Comparison of ENCODE assay signal across 22 cellular contexts in the genomic region with DNA sequence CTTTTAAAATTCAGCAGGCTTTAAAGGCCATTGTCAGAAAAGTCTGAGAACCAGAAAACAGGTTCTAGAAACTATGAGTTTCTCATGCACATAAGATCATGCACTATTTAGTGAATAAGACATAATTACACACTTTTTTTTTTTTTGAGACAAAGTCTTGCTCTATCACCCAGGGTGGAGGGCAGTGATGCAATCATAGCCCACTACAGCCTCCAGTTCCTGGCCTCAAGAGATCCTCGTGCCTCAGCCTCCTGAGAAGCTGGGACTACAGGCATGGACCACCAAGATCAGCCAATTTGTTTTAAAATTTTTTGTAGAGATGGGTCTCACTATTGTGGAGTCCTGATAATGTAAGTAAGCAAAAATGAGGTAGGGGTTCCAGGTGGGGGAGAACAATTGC.
DNase-seq lines count a peak whose midpoint lies in the region; ATAC-seq, FAIRE-seq and TF ChIP-seq lines count a peak whose summit lies in the region.
"Had no signal": no experiment of that assay in that cellular context is flagged by ENCODE, and none has a peak within 500 bp of the region (broad histone marks: within the 10 kb centered on the region; RNA-seq: fewer than 3 reads in every experiment).

No MANE protein-coding gene starts in this region.

- TF ChIP-seq POLR2A in spleen (IDR thresholded peaks at IDR 0.05): no peak

- H3K27ac Mint-ChIP-seq in CD8-positive, alpha-beta memory T cell: peak overlapping the region in 7 of 8 donors; percentile 48 to 86 (median 72)
- peak overlapping the region; percentile 32 for H3K27ac Mint-ChIP-seq in activated CD8-positive, alpha-beta T cell treated with anti-CD3 and anti-CD28 coated beads for 36 hours

- H3K9me3 ChIP-seq in CD8-positive, alpha-beta memory T cell (ENCODE audit: low read length): no peaks in the 10 kb centered on the region
- H3K9me3 ChIP-seq in KOPT-K1 (ENCODE audit: insufficient read depth, low read length, poor library complexity, severe bottlenecking) (no peaks in the 10 kb centered on the region), spleen (no peaks in the 10 kb centered on the region), BE2C (no peaks in the 10 kb centered on the region), small intestine (ENCODE audit: control insufficient read depth, low read depth) (no peaks in the 10 kb centered on the region)
- H3K9me3 ChIP-seq: colonic mucosa, SK-N-SH had no signal

- CTCF ChIA-PET in CD8-positive, alpha-beta memory T cell (lab: Charles Lee): interaction anchor here (1.4 kb wide), 1 partner anchor 13 kb away, joined by 3 read pairs; no protein-coding TSS in a partner anchor
- CTCF ChIA-PET in activated CD8-positive, alpha-beta T cell treated with anti-CD3 and anti-CD28 coated beads for 36 hours (lab: Charles Lee): no interaction called here

- no peak for ATAC-seq in activated CD8-positive, alpha-beta T cell treated with anti-CD3 and anti-CD28 coated beads for 36 hours
- ATAC-seq: left colon had no signal

- H3K36me3 ChIP-seq in CD8-positive, alpha-beta memory T cell (ENCODE audit: insufficient read depth, low read length): no peaks in the 10 kb centered on the region
- H3K36me3 ChIP-seq in KOPT-K1 (ENCODE audit: insufficient read depth, low read length) (no peaks in the 10 kb centered on the region), spleen (no peaks in the 10 kb centered on the region), BE2C (no peaks in the 10 kb centered on the region), small intestine (ENCODE audit: control insufficient read depth in 2 of 2, insufficient read depth in 2 of 2, low read length in 2 of 2) (no peaks in the 10 kb centered on the region)
- H3K36me3 ChIP-seq: colonic mucosa had no signal

- intact Hi-C loops in activated CD8-positive, alpha-beta T cell treated with anti-CD3 and anti-CD28 coated beads for 36 hours (cut with micrococcal nuclease): no loop called here
- intact Hi-C loops in spleen (cut with DNase I; ENCODE audit: low total_unique reads): no loop called here

- no peaks in the 10 kb centered on the region for H3K27me3 ChIP-seq in CD8-positive, alpha-beta memory T cell (ENCODE audit: insufficient read depth, low read length, poor library complexity, severe bottlenecking)
- H3K27me3 ChIP-seq in spleen (replicated peaks in 1 of 7) (no peaks in the 10 kb centered on the region), BE2C (peaks cover 15% of the 10 kb centered on the region), small intestine (ENCODE audit: control insufficient read depth in 2 of 2, insufficient read depth in 2 of 2, low read length in 2 of 2) (no peaks in the 10 kb centered on the region)
- H3K27me3 ChIP-seq: colonic mucosa had no signal

- WGBS in spleen, 5 donors: 65 to 81% (median 76%) methylated on average over 1 of the region's 1 CpG
- 87 to 99% (median 95%) methylated on average over 1 of the region's 1 CpG for WGBS in small intestine, 3 donors

- H3K4me1 Mint-ChIP-seq in CD8-positive, alpha-beta memory T cell: peaks cover 72 to 89% (median 81%) of the 10 kb centered on the region in 3 donors
- peaks cover 57% of the 10 kb centered on the region for H3K4me1 Mint-ChIP-seq in activated CD8-positive, alpha-beta T cell treated with anti-CD3 and anti-CD28 coated beads for 36 hours (ENCODE audit: low read depth)

- no peaks in the 10 kb centered on the region for H3K9me3 Mint-ChIP-seq in CD8-positive, alpha-beta memory T cell
- H3K9me3 Mint-ChIP-seq in activated CD8-positive, alpha-beta T cell treated with anti-CD3 and anti-CD28 coated beads for 36 hours: no peaks in the 10 kb centered on the region

- DNase-seq in CD8-positive, alpha-beta memory T cell: no peak
- DNase-seq in activated CD8-positive, alpha-beta T cell treated with anti-CD3 and anti-CD28 coated beads for 36 hours: no peak
- DNase-seq in spleen (no peak), NCI-H187 treated with DMSO at 0.1 percent for 48 hours (lab: John Stamatoyannopoulos, UW) (no peak), BE2C (no peak), small intestine (no peak)
- DNase-seq: activated CD4-positive, alpha-beta T cell treated with anti-CD3 and anti-CD28 coated beads, Interleukin-2, amount 50 U/mL, for 48 hours; activated gamma-delta T cell treated with Interleukin-2 at 50 U/mL for 16 hours; colonic mucosa; effector memory CD4-positive, alpha-beta T cell; foreskin fibroblast; GOT3; left colon; NCI-H1436 treated with DMSO at 0.1 percent for 48 hours; NCI-H524; SK-N-SH; stimulated activated CD4-positive, alpha-beta T cell treated with anti-CD3 and anti-CD28 coated beads, Interleukin-4, amount 100 ng/mL, for 1 hour; stimulated activated naive CD4-positive, alpha-beta T cell treated with Interleukin-2 at 50 U/mL for 16 hours; T1000 had no signal

- TF ChIP-seq CTCF in activated CD8-positive, alpha-beta T cell treated with anti-CD3 and anti-CD28 coated beads for 36 hours (IDR thresholded peaks at IDR 0.05): no peak
- no peak for TF ChIP-seq CTCF in spleen (IDR thresholded peaks at IDR 0.05 in 8 of 11, conservative IDR thresholded peaks at IDR 0.05 in 3 of 11)
- no peak for TF ChIP-seq CTCF in BE2C (IDR thresholded peaks at IDR 0.05; ENCODE audit: low read depth, low read length)

- FAIRE-seq in small intestine (lab: Jason Lieb, UNC): no peak
- FAIRE-seq: bronchial epithelial cell had no signal

- no peak overlapping the region for H3K4me3 ChIP-seq in CD8-positive, alpha-beta memory T cell (ENCODE audit: low read length)
- H3K4me3 ChIP-seq in spleen (no peak overlapping the region), BE2C (ENCODE audit: low read depth, low read length) (no peak overlapping the region), small intestine (ENCODE audit: low read depth in 1 of 2, low read length in 2 of 2) (no peak overlapping the region)
- H3K4me3 ChIP-seq: colonic mucosa had no signal

- no peak overlapping the region for H3K27ac ChIP-seq in CD8-positive, alpha-beta memory T cell (ENCODE audit: low read depth, low read length)
- H3K27ac ChIP-seq in KOPT-K1 (ENCODE audit: low read depth, low read length, poor library complexity, severe bottlenecking) (peak overlapping the region; percentile 72), spleen (peak overlapping the region; percentile 21 to 82 (median 68)), small intestine (ENCODE audit: low read depth in 1 of 2, low read length in 1 of 2) (no peak overlapping the region)
- H3K27ac ChIP-seq: colonic mucosa had no signal

- no peaks in the 10 kb centered on the region for H3K27me3 Mint-ChIP-seq in CD8-positive, alpha-beta memory T cell
- H3K27me3 Mint-ChIP-seq in activated CD8-positive, alpha-beta T cell treated with anti-CD3 and anti-CD28 coated beads for 36 hours: no peaks in the 10 kb centered on the region

- peaks cover 35% of the 10 kb centered on the region for H3K4me1 ChIP-seq in CD8-positive, alpha-beta memory T cell (ENCODE audit: insufficient read depth, low read length)
- H3K4me1 ChIP-seq in spleen (peaks cover 32 to 100% (median 76%) of the 10 kb centered on the region in 6 donors), BE2C (no peaks in the 10 kb centered on the region), small intestine (ENCODE audit: control insufficient read depth in 2 of 2, insufficient read depth in 1 of 2, low read depth in 1 of 2, low read length in 1 of 2) (peaks cover 0 to 4% of the 10 kb centered on the region in 2 donors)
- H3K4me1 ChIP-seq: colonic mucosa had no signal

- H3K4me3 Mint-ChIP-seq in CD8-positive, alpha-beta memory T cell: peak overlapping the region in 4 of 7 donors; percentile 16 to 71 (median 40)
- H3K4me3 Mint-ChIP-seq in activated CD8-positive, alpha-beta T cell treated with anti-CD3 and anti-CD28 coated beads for 36 hours: no peak overlapping the region
- H3K4me3 Mint-ChIP-seq: WTC11 had no signal

- peaks cover 0 to 10% (median 3%) of the 10 kb centered on the region in 3 donors for H3K36me3 Mint-ChIP-seq in CD8-positive, alpha-beta memory T cell
- H3K36me3 Mint-ChIP-seq in activated CD8-positive, alpha-beta T cell treated with anti-CD3 and anti-CD28 coated beads for 36 hours (ENCODE audit: low read depth): no peaks in the 10 kb centered on the region
- H3K36me3 Mint-ChIP-seq: WTC11 had no signal

- POLR2A ChIA-PET in CD8-positive, alpha-beta memory T cell (lab: Charles Lee): no interaction called here
- POLR2A ChIA-PET in activated CD8-positive, alpha-beta T cell treated with anti-CD3 and anti-CD28 coated beads for 36 hours (lab: Charles Lee): no interaction called here

Comparison
In these comparisons a context has a peak if more than half of its experiments do, and no peak if none do; other contexts are left out.
1. H3K27ac ChIP-seq: peak in KOPT-K1 (single experiment) and spleen (8 of 8); none in CD8-positive, alpha-beta memory T cell (single experiment) and small intestine (0 of 2).